In the genomic region with DNA sequence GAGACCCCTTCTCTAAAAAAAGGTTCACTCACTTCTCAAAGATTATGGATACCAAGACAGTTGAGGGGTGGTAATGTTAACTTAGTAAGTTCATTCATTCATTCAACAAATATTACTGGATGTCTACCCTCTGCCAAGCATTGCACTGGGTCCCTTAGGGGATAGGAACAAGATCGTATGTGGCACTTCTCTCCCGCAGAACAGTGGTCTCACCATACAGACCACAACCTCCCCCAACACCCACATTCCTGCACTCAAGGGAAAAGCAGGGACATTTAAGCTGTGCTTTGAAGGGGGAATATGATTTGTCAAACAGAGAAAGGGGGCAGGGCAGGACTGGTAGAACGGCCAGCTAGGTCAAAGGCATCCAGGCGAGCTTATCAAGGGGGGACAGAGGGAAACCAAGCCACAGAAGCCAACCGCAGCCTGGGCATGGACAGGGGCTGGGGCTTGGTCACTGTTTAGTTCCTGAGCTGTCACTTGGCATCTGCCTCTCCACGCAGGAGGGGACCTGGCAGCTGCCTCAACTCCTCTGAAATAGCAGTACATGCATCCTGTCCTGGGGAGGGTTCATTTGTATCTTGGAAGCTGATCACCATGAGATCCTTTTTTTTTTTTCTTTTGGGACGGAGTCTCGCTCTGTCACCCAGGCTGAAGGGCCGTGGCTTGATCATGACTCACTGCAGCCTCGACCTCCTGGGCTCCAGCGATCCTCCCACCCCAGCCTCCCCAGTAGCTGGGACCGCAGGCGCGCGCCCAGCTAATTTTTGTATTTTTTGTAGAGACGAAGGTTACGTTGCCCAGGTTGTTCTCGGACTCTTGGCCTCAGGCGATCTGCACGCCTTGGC, we compare ENCODE assay signal across 8 cellular contexts. TPM values are rescaled to one million over a fixed set of nuclear protein-coding genes. Genes with fewer than 3 reads are reported as not detected.
DNase-seq lines count a peak whose midpoint lies in the region; ATAC-seq and TF ChIP-seq lines count a peak whose summit lies in the region.

No MANE protein-coding gene starts in this region.

- DNase-seq in Caki2 (ENCODE audit: low read depth): peak; percentile 66
- DNase-seq in NCI-H69 (lab: John Stamatoyannopoulos, UW): peak; percentile 48
- peak; percentile 53 for DNase-seq in colonic mucosa
- no peak for DNase-seq in neural progenitor cell (ENCODE audit: low spot score)
- no peak for DNase-seq in AML-193 (lab: John Stamatoyannopoulos, UW)
- DNase-seq in stimulated activated CD4-positive, alpha-beta T cell treated with anti-CD3 and anti-CD28 coated beads, Interleukin-4, amount 100 ng/mL, for 1 hour: no peak

- peaks cover 42% of the 10 kb centered on the region for H3K4me1 Mint-ChIP-seq in neural progenitor cell

- H3K27ac ChIP-seq in colonic mucosa (peak overlapping the region; percentile 79), neural progenitor cell (no peak overlapping the region)

- H3K79me2 ChIP-seq in neural progenitor cell (ENCODE audit: low read depth): peaks cover 17% of the 10 kb centered on the region

- peaks cover 32% of the 10 kb centered on the region for H3F3A ChIP-seq in neural progenitor cell (ENCODE audit: low read depth)

- peak overlapping the region; percentile 40 for H3K27ac Mint-ChIP-seq in neural progenitor cell

- no peaks in the 10 kb centered on the region for H3K36me3 Mint-ChIP-seq in neural progenitor cell

- H3K9me3 ChIP-seq in colonic mucosa (no peaks in the 10 kb centered on the region), neural progenitor cell (ENCODE audit: low read depth) (no peaks in the 10 kb centered on the region)

- H2AFZ ChIP-seq in neural progenitor cell (replicated peaks): peak overlapping the region; percentile 97

- TF ChIP-seq CTCF in colonic mucosa (IDR thresholded peaks at IDR 0.05) (no peak), neural progenitor cell (IDR thresholded peaks at IDR 0.05) (no peak)

- peak overlapping the region; percentile 43 for H3K4me3 ChIP-seq in colonic mucosa
- peak overlapping the region; percentile 90 for H3K4me3 ChIP-seq in neural progenitor cell

- H3K36me3 ChIP-seq in colonic mucosa (no peaks in the 10 kb centered on the region), neural progenitor cell (no peaks in the 10 kb centered on the region)

- H4K20me1 ChIP-seq in neural progenitor cell (ENCODE audit: low read depth): peaks cover 31% of the 10 kb centered on the region

- peak overlapping the region; percentile 80 for H3K4me2 ChIP-seq in neural progenitor cell

- no peaks in the 10 kb centered on the region for H3K9me3 Mint-ChIP-seq in neural progenitor cell

- peak overlapping the region; percentile 74 to 87 for H3K9ac ChIP-seq in colonic mucosa (ENCODE audit: low read depth in 2 of 2, low read length in 2 of 2)
- no peak overlapping the region for H3K9ac ChIP-seq in neural progenitor cell

- in situ Hi-C loops in Caki2 (cut with HindIII; ENCODE audit: low pct_unique_long_range_greater_than_20kb, low sequenced_read_pairs): no loop called here

- H3K4me1 ChIP-seq in colonic mucosa (peaks cover 17% of the 10 kb centered on the region), neural progenitor cell (peaks cover 17% of the 10 kb centered on the region)

- peaks cover 18% of the 10 kb centered on the region for H3K27me3 Mint-ChIP-seq in neural progenitor cell (ENCODE audit: insufficient read depth, low read depth)

- H3K27me3 ChIP-seq in colonic mucosa (no peaks in the 10 kb centered on the region), neural progenitor cell (peaks cover 73% of the 10 kb centered on the region)

- ATAC-seq in GM19035 (IDR thresholded peaks at IDR 0.05; ENCODE audit: unreplicated experiment) (no peak), GM19467 (IDR thresholded peaks at IDR 0.05; ENCODE audit: unreplicated experiment) (no peak)

- intact Hi-C loops in colonic mucosa (cut with DNase I): no loop called here

- peak overlapping the region; percentile 91 for H3K4me3 Mint-ChIP-seq in neural progenitor cell

RNA-seq across cellular contexts. Expression of gene CLIP2, which starts 0.9 kb away (rescaled TPM):
- total RNA-seq in Caki2 (2014; rRNA removed; shearing (Covaris generic); ENCODE audit: low replicate concordance): 20.5 and 35.9 TPM in 2 replicates
- total RNA-seq in colonic mucosa: 10 to 100 TPM; 77.8 to 81.6 TPM
- total RNA-seq in neural progenitor cell (ENCODE audit: low replicate concordance): 7.5 and 29.6 TPM in 2 replicates

RNA-seq across cellular contexts. Expression of gene RFC2, which starts 34.1 kb away (rescaled TPM):
- 50.5 and 52.0 TPM in 2 replicates for total RNA-seq in Caki2 (2014; rRNA removed; shearing (Covaris generic); ENCODE audit: low replicate concordance)
- total RNA-seq in colonic mucosa: 10 to 100 TPM; 18.5 to 43.8 TPM
- total RNA-seq in neural progenitor cell (ENCODE audit: low replicate concordance): 66.0 and 71.3 TPM in 2 replicates

Comparison
In these comparisons a context has a peak if more than half of its experiments do, and no peak if none do; other contexts are left out.
1. DNase-seq: peak in Caki2 (single experiment), NCI-H69 (single experiment) and colonic mucosa (single experiment); none in neural progenitor cell (single experiment), AML-193 (0 of 2) and stimulated activated CD4-positive, alpha-beta T cell treated with anti-CD3 and anti-CD28 coated beads, Interleukin-4, amount 100 ng/mL, for 1 hour (single experiment).